Comparison of ENCODE assay signal across 29 cellular contexts in genomic region chr19:17325133-17325532, GRCh38.
"Had no signal": no experiment of that assay in that cellular context is flagged by ENCODE, and none has a peak within 500 bp of the region (broad histone marks: within the 10 kb centered on the region; RNA-seq: fewer than 3 reads in every experiment).

No MANE protein-coding gene starts in this region.

- H3K27me3 ChIP-seq: brain microvascular endothelial cell had no signal

- ATAC-seq: activated CD8-positive, alpha-beta memory T cell treated with anti-CD3 and anti-CD28 coated beads, Interleukin-2, amount 10 ng/mL, durations not matched to agents 7 days and 5 days; PC-3 had no signal

- DNase-seq: activated CD4-positive, alpha-beta memory T cell treated with anti-CD3 and anti-CD28 coated beads, Interleukin-2, amount 10 ng/mL, durations not matched to agents 7 days and 5 days; activated CD4-positive, alpha-beta T cell treated with anti-CD3 and anti-CD28 coated beads for 1 hour; activated CD4-positive, alpha-beta T cell treated with anti-CD3 and anti-CD28 coated beads for 48 hours; activated CD4-positive, CD25-positive, alpha-beta regulatory T cell; activated CD8-positive, alpha-beta memory T cell treated with anti-CD3 and anti-CD28 coated beads for 24 hours; activated CD8-positive, alpha-beta memory T cell treated with anti-CD3 and anti-CD28 coated beads, Interleukin-2, amount 10 ng/mL, durations not matched to agents 7 days and 5 days; activated CD8-positive, alpha-beta memory T cell treated with anti-CD3 and anti-CD28 coated beads, Interleukin-2, amount 50 U/mL, for 48 hours; activated effector memory CD4-positive, alpha-beta T cell treated with Interleukin-2 at 50 U/mL for 16 hours; activated naive CD4-positive, alpha-beta T cell treated with anti-CD3 and anti-CD28 coated beads, Interleukin-2, amount 50 U/mL, for 16 hours; activated naive CD8-positive, alpha-beta T cell treated with anti-CD3 and anti-CD28 coated beads for 36 hours; activated T-cell treated with anti-CD3 and anti-CD28 coated beads, Interleukin-2, amount 50 U/mL, for 48 hours; amniotic stem cell; brain microvascular endothelial cell; NCI-H1105; NCI-H1417 treated with DMSO at 0.1 percent for 48 hours; NCI-H1694; NCI-H1930; NCI-H2081 treated with DMSO at 0.1 percent for 48 hours; NCI-H226; NCI-H446 treated with DMSO at 0.1 percent for 48 hours; NCI-H524; NCI-H69; PC-3; Peyer's patch; RPMI8226; T1000; WERI-Rb-1 had no signal

- H3K27me3 Mint-ChIP-seq: activated naive CD8-positive, alpha-beta T cell treated with anti-CD3 and anti-CD28 coated beads for 36 hours had no signal

- H3K27ac ChIP-seq: brain microvascular endothelial cell, cardiac muscle cell, SK-N-MC, WERI-Rb-1 had no signal

- H3K9me3 ChIP-seq: Peyer's patch had no signal

- H3K4me3 Mint-ChIP-seq: activated CD4-positive, alpha-beta memory T cell treated with anti-CD3 and anti-CD28 coated beads, Interleukin-2, amount 10 ng/mL, durations not matched to agents 7 days and 5 days; activated CD8-positive, alpha-beta memory T cell treated with anti-CD3 and anti-CD28 coated beads, Interleukin-2, amount 10 ng/mL, durations not matched to agents 7 days and 5 days; activated naive CD8-positive, alpha-beta T cell treated with anti-CD3 and anti-CD28 coated beads for 36 hours had no signal

- H3K27ac Mint-ChIP-seq: activated CD4-positive, alpha-beta memory T cell treated with anti-CD3 and anti-CD28 coated beads, Interleukin-2, amount 10 ng/mL, durations not matched to agents 7 days and 5 days; activated CD8-positive, alpha-beta memory T cell treated with anti-CD3 and anti-CD28 coated beads, Interleukin-2, amount 10 ng/mL, durations not matched to agents 7 days and 5 days; activated naive CD8-positive, alpha-beta T cell treated with anti-CD3 and anti-CD28 coated beads for 36 hours had no signal

- H3K9me3 Mint-ChIP-seq: activated CD4-positive, alpha-beta memory T cell treated with anti-CD3 and anti-CD28 coated beads, Interleukin-2, amount 10 ng/mL, durations not matched to agents 7 days and 5 days; activated naive CD8-positive, alpha-beta T cell treated with anti-CD3 and anti-CD28 coated beads for 36 hours had no signal

- H3K4me3 ChIP-seq: cardiac muscle cell, Peyer's patch, SK-N-MC had no signal
